In genomic region chr5:53323943-53324642, GRCh38 we compare ENCODE assay signal across 13 cellular contexts.
DNase-seq lines count a peak whose midpoint lies in the region; ATAC-seq and TF ChIP-seq lines count a peak whose summit lies in the region.
"Had no signal": no experiment of that assay in that cellular context is flagged by ENCODE, and none has a peak within 500 bp of the region (broad histone marks: within the 10 kb centered on the region; RNA-seq: fewer than 3 reads in every experiment).

No MANE protein-coding gene starts in this region.

- no peak overlapping the region for H3T11ph ChIP-seq in H9 (ENCODE audit: low read length)

- DNase-seq in H9, result no peak
- peak; percentile 45 for DNase-seq in MV-4-11 (lab: John Stamatoyannopoulos, UW)
- DNase-seq in glomerular visceral epithelial cell (ENCODE audit: extremely low spot score), result peak; percentile 23
- DNase-seq in activated effector memory CD4-positive, alpha-beta T cell treated with anti-CD3 and anti-CD28 coated beads, Interleukin-2, amount 50 U/mL, for 16 hours, result no peak
- no peak for DNase-seq in NCI-H69 (lab: John Stamatoyannopoulos, UW)
- no peak for DNase-seq in HT-29 (ENCODE audit: low spot score)
- no peak for DNase-seq in amniotic stem cell (lab: John Stamatoyannopoulos, UW)
- DNase-seq: CD4-positive, alpha-beta T cell; NCI-H1436 treated with DMSO at 0.1 percent for 48 hours had no signal

- H4K8ac ChIP-seq in H9 (replicated peaks; ENCODE audit: insufficient read length, low read depth, low read length), result peak overlapping the region; percentile 39

- no peaks in the 10 kb centered on the region for H3K79me2 ChIP-seq in H9 (ENCODE audit: insufficient read depth, low read length)

- H3K4me1 Mint-ChIP-seq in H9, result no peaks in the 10 kb centered on the region
- H3K4me1 Mint-ChIP-seq: brain had no signal

- no peak overlapping the region for H3K4me3 Mint-ChIP-seq in H9
- H3K4me3 Mint-ChIP-seq: brain; CD4-positive, alpha-beta T cell; stimulated activated naive CD8-positive, alpha-beta T cell treated with anti-CD3 and anti-CD28 coated beads, Interleukin-15, Interleukin-2, amounts not matched to agents 100 ng/mL and 50 ng/mL, for 24 hours had no signal

- H2AK5ac ChIP-seq in H9 (ENCODE audit: insufficient read length, low read length), result no peak overlapping the region

- H3K27ac Mint-ChIP-seq in H9, result no peak overlapping the region
- H3K27ac Mint-ChIP-seq: brain; CD4-positive, alpha-beta T cell; stimulated activated naive CD8-positive, alpha-beta T cell treated with anti-CD3 and anti-CD28 coated beads, Interleukin-15, Interleukin-2, amounts not matched to agents 100 ng/mL and 50 ng/mL, for 24 hours had no signal

- H2BK15ac ChIP-seq in H9 (ENCODE audit: low read depth, low read length), result no peak overlapping the region

- no peaks in the 10 kb centered on the region for H3K36me3 Mint-ChIP-seq in H9 (ENCODE audit: insufficient read depth in 1 of 3, low read depth in 3 of 3)
- H3K36me3 Mint-ChIP-seq: brain had no signal

- H3K18ac ChIP-seq in H9 (ENCODE audit: insufficient read length, low read depth, low read length), result no peak overlapping the region

- no peaks in the 10 kb centered on the region for H4K20me1 ChIP-seq in H9 (ENCODE audit: control insufficient read depth, insufficient read depth, insufficient read length)

- peak; percentile 96 for ATAC-seq in GM18508 (IDR thresholded peaks at IDR 0.05; ENCODE audit: insufficient read depth, unreplicated experiment)

- no peak overlapping the region for H3K4me2 ChIP-seq in H9 (ENCODE audit: insufficient read depth, insufficient read length, low read length)

- H3K9me3 Mint-ChIP-seq in H9, result no peaks in the 10 kb centered on the region
- H3K9me3 Mint-ChIP-seq: brain; CD4-positive, alpha-beta T cell; stimulated activated naive CD8-positive, alpha-beta T cell treated with anti-CD3 and anti-CD28 coated beads, Interleukin-15, Interleukin-2, amounts not matched to agents 100 ng/mL and 50 ng/mL, for 24 hours had no signal

- H3K14ac ChIP-seq in H9 (ENCODE audit: insufficient read depth, low read length), result no peak overlapping the region

- no peaks in the 10 kb centered on the region for H3K23me2 ChIP-seq in H9 (ENCODE audit: insufficient read length, low read depth, low read length, poor library complexity, severe bottlenecking)

- no peaks in the 10 kb centered on the region for H3K27me3 ChIP-seq in H9 (ENCODE audit: insufficient read depth, low read length)
- H3K27me3 ChIP-seq: neutrophil had no signal

- no peak overlapping the region for H2BK12ac ChIP-seq in H9 (ENCODE audit: insufficient read length, low read depth, low read length)

- no peaks in the 10 kb centered on the region for H3K79me1 ChIP-seq in H9 (ENCODE audit: insufficient read depth, low read depth, low read length, poor library complexity, severe bottlenecking)

- no peak overlapping the region for H3K56ac ChIP-seq in H9 (ENCODE audit: insufficient read length, low read depth, low read length)

- H3K23ac ChIP-seq in H9 (ENCODE audit: insufficient read length, low read depth, low read length), result no peak overlapping the region

- H2AFZ ChIP-seq in H9 (ENCODE audit: low read length), result no peak overlapping the region

- TF ChIP-seq CTCF in H9 (conservative IDR thresholded peaks at IDR 0.05), result no peak

- no peak overlapping the region for H4K5ac ChIP-seq in H9 (ENCODE audit: insufficient read length, low read depth, low read length)

- H3K9ac ChIP-seq in H9 (ENCODE audit: extremely low read depth, insufficient read length, low read length), result no peak overlapping the region

- H3K27ac ChIP-seq in H9 (ENCODE audit: insufficient read length, low read depth, low read length), result no peak overlapping the region
- H3K27ac ChIP-seq: neutrophil had no signal

- H3K9me3 ChIP-seq in H9 (ENCODE audit: control insufficient read depth, low read depth, low read length), result no peaks in the 10 kb centered on the region
- H3K9me3 ChIP-seq: neutrophil had no signal

- H3K4ac ChIP-seq in H9 (ENCODE audit: low read depth, low read length), result no peak overlapping the region

- H2BK20ac ChIP-seq in H9 (ENCODE audit: low read depth, low read length, poor library complexity, severe bottlenecking), result no peak overlapping the region

- no peaks in the 10 kb centered on the region for H3K27me3 Mint-ChIP-seq in H9 (ENCODE audit: low read depth)
- H3K27me3 Mint-ChIP-seq: brain; CD4-positive, alpha-beta T cell; stimulated activated naive CD8-positive, alpha-beta T cell treated with anti-CD3 and anti-CD28 coated beads, Interleukin-15, Interleukin-2, amounts not matched to agents 100 ng/mL and 50 ng/mL, for 24 hours had no signal

- H2BK120ac ChIP-seq in H9 (ENCODE audit: low read depth, low read length, poor library complexity, severe bottlenecking), result no peak overlapping the region

- no peak overlapping the region for H4K91ac ChIP-seq in H9 (ENCODE audit: insufficient read length, low read depth, low read length)

- WGBS in H9 (ENCODE audit: extremely low coverage, insufficient read length, low lambda C conversion rate), result no CpG with 5 or more reads among the region's 1 CpG

- H3K4me1 ChIP-seq in H9 (ENCODE audit: insufficient read depth, low read length), result no peaks in the 10 kb centered on the region

- no peak overlapping the region for H2BK5ac ChIP-seq in H9 (ENCODE audit: insufficient read length, low read length)

Comparison
In these comparisons a context has a peak if more than half of its experiments do, and no peak if none do; other contexts are left out.
1. DNase-seq: peak in MV-4-11 (single experiment) and glomerular visceral epithelial cell (single experiment); none in H9 (single experiment), activated effector memory CD4-positive, alpha-beta T cell treated with anti-CD3 and anti-CD28 coated beads, Interleukin-2, amount 50 U/mL, for 16 hours (single experiment), NCI-H69 (single experiment), HT-29 (single experiment) and amniotic stem cell (single experiment).